ENCODE assay signal across 8 cellular contexts in genomic region chr19:12800344-12800732, GRCh38. TPM values are rescaled to one million over a fixed set of nuclear protein-coding genes. Genes with fewer than 3 reads are reported as not detected.
DNase-seq lines count a peak whose midpoint lies in the region; ATAC-seq and TF ChIP-seq lines count a peak whose summit lies in the region.
"Had no signal": no experiment of that assay in that cellular context is flagged by ENCODE, and none has a peak within 500 bp of the region (broad histone marks: within the 10 kb centered on the region; RNA-seq: fewer than 3 reads in every experiment).

No MANE protein-coding gene starts in this region.

- H3K4me3 ChIP-seq in DOHH2 (ENCODE audit: low read length), result peak overlapping the region; percentile 74
- peak overlapping the region in 1 of 2 donors; percentile 94 for H3K4me3 ChIP-seq in muscle layer of colon (ENCODE audit: low read depth in 1 of 2, low read length in 2 of 2)

- H3K27ac ChIP-seq in DOHH2 (ENCODE audit: low read depth, low read length) (no peak overlapping the region), muscle layer of colon (ENCODE audit: low read depth, low read length) (no peak overlapping the region)

- peaks cover 35% of the 10 kb centered on the region for H3K4me1 Mint-ChIP-seq in activated CD8-positive, alpha-beta T cell treated with anti-CD3 and anti-CD28 coated beads, Interleukin-2, amount 10 ng/mL, durations not matched to agents 7 days and 5 days (ENCODE audit: low read depth)

- DNase-seq in activated CD8-positive, alpha-beta T cell treated with anti-CD3 and anti-CD28 coated beads, Interleukin-2, amount 10 ng/mL, durations not matched to agents 7 days and 5 days, result peak; percentile 22
- DNase-seq in ureter (ENCODE audit: low spot score), result no peak
- no peak for DNase-seq in medulla oblongata (ENCODE audit: extremely low spot score)
- DNase-seq: KBM-7 had no signal

- peak overlapping the region; percentile 89 for H3K4me3 Mint-ChIP-seq in activated CD8-positive, alpha-beta T cell treated with anti-CD3 and anti-CD28 coated beads, Interleukin-2, amount 10 ng/mL, durations not matched to agents 7 days and 5 days

- H3K36me3 ChIP-seq in DOHH2 (ENCODE audit: control insufficient read depth, low read length) (peaks cover 16% of the 10 kb centered on the region), muscle layer of colon (ENCODE audit: insufficient read depth, low read length) (peaks cover 22% of the 10 kb centered on the region)

- H3K79me2 ChIP-seq in DOHH2 (ENCODE audit: control insufficient read depth, low read length), result peaks cover 21% of the 10 kb centered on the region

- H3K27ac Mint-ChIP-seq in activated CD8-positive, alpha-beta T cell treated with anti-CD3 and anti-CD28 coated beads, Interleukin-2, amount 10 ng/mL, durations not matched to agents 7 days and 5 days, result peak overlapping the region; percentile 81

- no peaks in the 10 kb centered on the region for H3K27me3 ChIP-seq in DOHH2 (ENCODE audit: control insufficient read depth, low read length)
- no peaks in the 10 kb centered on the region for H3K27me3 ChIP-seq in muscle layer of colon (ENCODE audit: control insufficient read depth in 1 of 2, insufficient read depth in 2 of 2, low read length in 2 of 2)

- peak overlapping the region; percentile 66 for H3K4me2 ChIP-seq in DOHH2 (ENCODE audit: low read length)

- H3K9me2 ChIP-seq in DOHH2 (replicated peaks; ENCODE audit: control insufficient read depth, low read length), result no peaks in the 10 kb centered on the region

- H3K9me3 ChIP-seq in DOHH2 (ENCODE audit: control insufficient read depth, insufficient read depth, low read length) (no peaks in the 10 kb centered on the region), muscle layer of colon (ENCODE audit: low read length) (no peaks in the 10 kb centered on the region)

- no peaks in the 10 kb centered on the region for H3K27me3 Mint-ChIP-seq in activated CD8-positive, alpha-beta T cell treated with anti-CD3 and anti-CD28 coated beads, Interleukin-2, amount 10 ng/mL, durations not matched to agents 7 days and 5 days (ENCODE audit: low read depth)

- H3K9me3 Mint-ChIP-seq in activated CD8-positive, alpha-beta T cell treated with anti-CD3 and anti-CD28 coated beads, Interleukin-2, amount 10 ng/mL, durations not matched to agents 7 days and 5 days (ENCODE audit: insufficient read depth), result no peaks in the 10 kb centered on the region

- 0 out of 2 replicates have a peak, but pooled peaks cover 3% of the 10 kb centered on the region for H4K20me1 ChIP-seq in DOHH2 (ENCODE audit: control insufficient read depth, insufficient read depth, low read depth, low read length)

- 0 out of 2 replicates have a peak, but pooled peaks cover 6% of the 10 kb centered on the region for H3F3A ChIP-seq in DOHH2 (ENCODE audit: control insufficient read depth, insufficient read depth)

- CTCF ChIA-PET in activated CD8-positive, alpha-beta T cell treated with anti-CD3 and anti-CD28 coated beads, Interleukin-2, amount 10 ng/mL, durations not matched to agents 7 days and 5 days (lab: Charles Lee), result interaction anchor here (0.9 to 11.4 kb wide), 5 partner anchors 24 to 165 kb away, joined by 3 to 390 read pairs (median 12); partner anchors contain the start of genes HOOK2 and TRIR

- no peak for TF ChIP-seq CTCF in DOHH2 (IDR thresholded peaks at IDR 0.05; ENCODE audit: low read depth, low read length, poor library complexity, severe bottlenecking)

- ATAC-seq in activated CD8-positive, alpha-beta T cell treated with anti-CD3 and anti-CD28 coated beads, Interleukin-2, amount 10 ng/mL, durations not matched to agents 7 days and 5 days, result no peak
- ATAC-seq in esophagus mucosa, result no peak

- POLR2A ChIA-PET in activated CD8-positive, alpha-beta T cell treated with anti-CD3 and anti-CD28 coated beads, Interleukin-2, amount 10 ng/mL, durations not matched to agents 7 days and 5 days (lab: Charles Lee), result interaction anchor here (0.7 to 4.2 kb wide), 4 partner anchors 8 to 80 kb away, joined by 3 to 34 read pairs (median 4); partner anchors contain the start of gene JUNB

- peaks cover 9% of the 10 kb centered on the region for H3K36me3 Mint-ChIP-seq in activated CD8-positive, alpha-beta T cell treated with anti-CD3 and anti-CD28 coated beads, Interleukin-2, amount 10 ng/mL, durations not matched to agents 7 days and 5 days (ENCODE audit: low read depth)

- H3K4me1 ChIP-seq in DOHH2 (ENCODE audit: control insufficient read depth, low read length), result peaks cover 32% of the 10 kb centered on the region
- peaks cover 24% of the 10 kb centered on the region for H3K4me1 ChIP-seq in muscle layer of colon (ENCODE audit: insufficient read depth, low read length)

- peak overlapping the region; percentile 84 for H3K9ac ChIP-seq in muscle layer of colon (ENCODE audit: low read length)

RNA-seq across cellular contexts. Expression of gene PRDX2, which starts 1.3 kb away (rescaled TPM):
- 100 to 1,000 TPM; 250 to 267 TPM for total RNA-seq in activated CD8-positive, alpha-beta T cell treated with anti-CD3 and anti-CD28 coated beads, Interleukin-2, amount 10 ng/mL, durations not matched to agents 7 days and 5 days
- total RNA-seq in esophagus mucosa, result 304 TPM
- 196 TPM for total RNA-seq in ureter

RNA-seq across cellular contexts. Expression of gene THSD8, which starts 1.5 kb away (rescaled TPM):
- 10 to 100 TPM; 17.7 to 30.9 TPM for total RNA-seq in activated CD8-positive, alpha-beta T cell treated with anti-CD3 and anti-CD28 coated beads, Interleukin-2, amount 10 ng/mL, durations not matched to agents 7 days and 5 days
- 9.7 TPM for total RNA-seq in esophagus mucosa
- total RNA-seq in ureter, result 4.4 TPM
- total RNA-seq: omental fat pad had no signal

RNA-seq across cellular contexts. Expression of gene RNASEH2A, which starts 6.0 kb away (rescaled TPM):
- total RNA-seq in activated CD8-positive, alpha-beta T cell treated with anti-CD3 and anti-CD28 coated beads, Interleukin-2, amount 10 ng/mL, durations not matched to agents 7 days and 5 days, result 10 to 100 TPM; 49.2 to 64.0 TPM
- total RNA-seq in esophagus mucosa (20.0 TPM), ureter (8.8 TPM)

RNA-seq across cellular contexts. Expression of gene JUNB, which starts 9.1 kb away (rescaled TPM):
- 10 to 100 TPM; 90.4 to 92.9 TPM for total RNA-seq in activated CD8-positive, alpha-beta T cell treated with anti-CD3 and anti-CD28 coated beads, Interleukin-2, amount 10 ng/mL, durations not matched to agents 7 days and 5 days
- total RNA-seq in esophagus mucosa (267 TPM), ureter (191 TPM)

RNA-seq across cellular contexts. Expression of gene HOOK2, which starts 25.0 kb away (rescaled TPM):
- 10 to 100 TPM; 14.4 to 16.9 TPM for total RNA-seq in activated CD8-positive, alpha-beta T cell treated with anti-CD3 and anti-CD28 coated beads, Interleukin-2, amount 10 ng/mL, durations not matched to agents 7 days and 5 days
- total RNA-seq in esophagus mucosa (38.2 TPM), ureter (79.0 TPM)
